ENCODE assay signal across 8 cellular contexts in genomic region chr20:2873010-2873746, GRCh38. TPM values are rescaled to one million over a fixed set of nuclear protein-coding genes. Genes with fewer than 3 reads are reported as not detected.
A peak's percentile ranks its signal among the peaks of the same experiment; 100 is the strongest.
DNase-seq lines count a peak whose midpoint lies in the region; ATAC-seq and TF ChIP-seq lines count a peak whose summit lies in the region.

Gene PTPRA (plus strand): TSS chr20:2873481. CDS start chr20:2964278, 90,797 bp downstream.

- peak within 1 kb of the TSS; percentile 53 to 81 (median 59) for H3K27ac ChIP-seq in right lobe of liver

- H3K9me3 Mint-ChIP-seq in CD14-positive monocyte = peaks cover 0 to 3% (median 0%) of the 10 kb centered on the region in 7 donors

- WGBS in right lobe of liver (ENCODE audit: insufficient coverage, low coverage, low lambda C conversion rate, missing lambda C conversion rate) = 0% methylated on average over 5 of the region's 83 CpGs

- peak within 1 kb of the TSS; percentile 93 to 96 (median 96) for H3K4me3 ChIP-seq in right lobe of liver

- peaks cover 8 to 11% of the 10 kb centered on the region in 2 donors for H3K36me3 Mint-ChIP-seq in CD14-positive monocyte

- intact Hi-C loops in CD14-positive monocyte (cut with micrococcal nuclease) (loop anchor here (5.0 to 10.0 kb wide), 3 partner anchors 41 to 122 kb away; no protein-coding TSS in a partner anchor), right lobe of liver (cut with DNase I) (no loop called here)

- DNase-seq in CD14-positive monocyte (ENCODE audit: low spot score) (peak; percentile 90), NCI-H748 treated with DMSO at 0.1 percent for 48 hours (lab: John Stamatoyannopoulos, UW) (peak; percentile 96), dermis microvascular lymphatic vessel endothelial cell (ENCODE audit: low read depth in 2 of 2) (peak; percentile 85 to 95), right lobe of liver (peak; percentile 94 to 96 (median 96))
- DNase-seq in activated CD4-positive, alpha-beta T cell treated with anti-CD3 and anti-CD28 coated beads, Interleukin-2, amount 50 U/mL, for 48 hours = peak; percentile 90 to 93
- DNase-seq in stimulated activated CD4-positive, alpha-beta T cell treated with anti-CD3 and anti-CD28 coated beads, Interleukin-4, amount 100 ng/mL, for 24 hours = peak; percentile 93

- H3K4me1 ChIP-seq in right lobe of liver = peaks cover 0 to 18% (median 0%) of the 10 kb centered on the region in 4 donors

- H3K27me3 ChIP-seq in right lobe of liver = no peaks in the 10 kb centered on the region

- H3K27me3 Mint-ChIP-seq in CD14-positive monocyte (ENCODE audit: low read depth in 3 of 3) = peaks cover 8 to 15% (median 9%) of the 10 kb centered on the region in 3 donors

- peak; percentile 90 for ATAC-seq in GM19395 (IDR thresholded peaks at IDR 0.05; ENCODE audit: unreplicated experiment)
- peak; percentile 85 for ATAC-seq in HG03565 (IDR thresholded peaks at IDR 0.05; ENCODE audit: unreplicated experiment)
- ATAC-seq in right lobe of liver = peak; percentile 94 to 98 (median 96)

- H3K36me3 ChIP-seq in right lobe of liver = no peaks in the 10 kb centered on the region

- peak within 1 kb of the TSS; percentile 70 to 92 (median 89) for H3K27ac Mint-ChIP-seq in CD14-positive monocyte

- no peaks in the 10 kb centered on the region for H3K9me3 ChIP-seq in right lobe of liver

- peak; percentile 90 for TF ChIP-seq POLR2A in right lobe of liver (IDR thresholded peaks at IDR 0.05)

- peak within 1 kb of the TSS; percentile 92 to 94 for H3K4me3 Mint-ChIP-seq in CD14-positive monocyte

- no peak for TF ChIP-seq CTCF in CD14-positive monocyte (IDR thresholded peaks at IDR 0.05)
- TF ChIP-seq CTCF in right lobe of liver (IDR thresholded peaks at IDR 0.05) = no peak

- peaks cover 59% of the 10 kb centered on the region for H3K4me1 Mint-ChIP-seq in CD14-positive monocyte

RNA-seq across cellular contexts. Expression of gene PTPRA, which starts in this region (rescaled TPM):
- 10 to 100 TPM; 13.0 to 13.1 TPM for polyA plus RNA-seq in CD14-positive monocyte
- total RNA-seq in dermis microvascular lymphatic vessel endothelial cell (18.7 and 25.7 TPM in 2 replicates), right lobe of liver (10 to 100 TPM; 15.7 to 22.1 (median 18.6) TPM)

Comparison
In these comparisons a context has a peak if more than half of its experiments do, and no peak if none do; other contexts are left out.
1. Peak in every context shown above with its lines: DNase-seq, ATAC-seq, H3K4me3 ChIP-seq and H3K27ac ChIP-seq.
2. intact Hi-C loops: an anchor here in CD14-positive monocyte (5.0 to 10.0 kb wide); none called in right lobe of liver.